ENCODE assay signal across 22 cellular contexts in the genomic region with DNA sequence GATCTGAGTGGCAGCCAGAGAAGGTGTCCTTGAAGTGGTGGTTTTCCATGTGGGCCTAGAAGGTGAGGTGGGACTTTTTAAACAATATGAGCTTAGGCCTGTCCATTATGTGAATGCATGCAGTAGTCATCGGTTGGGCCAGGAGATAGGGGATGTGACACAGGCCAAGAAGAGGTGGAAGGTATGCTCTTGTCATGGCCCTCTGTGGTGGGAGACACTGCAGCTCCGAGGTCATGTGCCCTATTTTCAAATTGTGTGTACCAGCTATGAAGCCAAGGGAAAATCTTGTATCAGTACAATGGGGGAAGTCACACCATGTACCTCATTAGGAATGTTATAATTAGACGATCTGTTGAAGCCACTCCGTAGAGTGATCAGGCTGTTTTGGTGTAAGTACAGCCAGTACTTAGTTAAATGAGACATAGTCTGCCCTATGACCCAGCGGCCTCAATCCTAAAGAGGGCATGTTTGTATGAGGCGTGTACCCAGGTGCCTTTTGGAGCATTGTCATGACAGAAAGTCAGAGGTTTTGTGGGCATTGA.
"Had no signal": no experiment of that assay in that cellular context is flagged by ENCODE, and none has a peak within 500 bp of the region (broad histone marks: within the 10 kb centered on the region; RNA-seq: fewer than 3 reads in every experiment).

No MANE protein-coding gene starts in this region.

- H3K27me3 ChIP-seq: colonic mucosa, gastrocnemius medialis, sigmoid colon, testis, tibial artery, upper lobe of left lung had no signal

- H3K36me3 ChIP-seq: colonic mucosa, gastrocnemius medialis, sigmoid colon, tibial artery, upper lobe of left lung had no signal

- ATAC-seq: esophagus mucosa; gastrocnemius medialis; mucosa of descending colon; stimulated activated memory B cell treated with anti-CD40 and anti-IgM and Interleukin-4, amounts not matched to agents 10 μg/mL and 1 μg/mL and 100 μg/mL, for 72 hours; stimulated activated naive CD8-positive, alpha-beta T cell treated with anti-CD3 and anti-CD28 coated beads, Interleukin-15, Interleukin-2, amounts not matched to agents 100 U/mL and 50 U/mL, for 24 hours had no signal

- DNase-seq: colonic mucosa; effector CD8-positive, alpha-beta T cell; endodermal cell; foreskin fibroblast; gastrocnemius medialis; head of caudate nucleus; hippocampal formation; left cardiac atrium; mesenchymal stem cell; mucosa of descending colon; naive B cell; sigmoid colon; stimulated activated CD4-positive, alpha-beta T cell treated with anti-CD3 and anti-CD28 coated beads, Interleukin-4, amount 100 ng/mL, for 4 hours; stimulated activated naive CD8-positive, alpha-beta T cell treated with anti-CD3 and anti-CD28 coated beads, Interleukin-15, Interleukin-2, amounts not matched to agents 100 U/mL and 50 U/mL, for 24 hours; substantia nigra; testis; tibial artery; upper lobe of left lung had no signal

- H3K27ac ChIP-seq: colonic mucosa, epithelial cell of prostate, gastrocnemius medialis, parathyroid adenoma, sigmoid colon, testis, tibial artery, upper lobe of left lung had no signal

- H3K4me1 ChIP-seq: colonic mucosa, gastrocnemius medialis, testis had no signal

- H3K9me3 ChIP-seq: colonic mucosa, gastrocnemius medialis, mucosa of descending colon, sigmoid colon, testis, tibial artery, upper lobe of left lung had no signal

- H3K4me3 ChIP-seq: colonic mucosa, gastrocnemius medialis, mucosa of descending colon, sigmoid colon, testis, tibial artery, upper lobe of left lung had no signal

- H2AFZ ChIP-seq: parathyroid adenoma had no signal

- H3K9ac ChIP-seq: parathyroid adenoma had no signal
